In genomic region chr5:27241564-27242257, GRCh38 we compare ENCODE assay signal across 10 cellular contexts.
DNase-seq lines count a peak whose midpoint lies in the region; ATAC-seq and TF ChIP-seq lines count a peak whose summit lies in the region.
"Had no signal": no experiment of that assay in that cellular context is flagged by ENCODE, and none has a peak within 500 bp of the region (broad histone marks: within the 10 kb centered on the region; RNA-seq: fewer than 3 reads in every experiment).

No MANE protein-coding gene starts in this region.

- 12 to 17% (median 14%) methylated on average over 5 of the region's 5 CpGs for WGBS in ovary, 3 donors

- H3K9me3 ChIP-seq in skeletal muscle satellite cell (replicated peaks; ENCODE audit: low read length) (no peaks in the 10 kb centered on the region), ovary (no peaks in the 10 kb centered on the region)
- H3K9me3 ChIP-seq: right lobe of liver had no signal

- intact Hi-C loops in ovary (cut with DNase I) = no loop called here

- H3K4me2 ChIP-seq in skeletal muscle satellite cell (ENCODE audit: low read length) = peak overlapping the region; percentile 31

- no peak overlapping the region for H3K9ac ChIP-seq in skeletal muscle satellite cell (ENCODE audit: low read depth, low read length)

- no peak for TF ChIP-seq POLR2A in ovary (IDR thresholded peaks at IDR 0.05)

- ATAC-seq in GM21515 (IDR thresholded peaks at IDR 0.05; ENCODE audit: unreplicated experiment) = no peak
- ATAC-seq: right lobe of liver had no signal

- H3K4me3 ChIP-seq in skeletal muscle satellite cell (ENCODE audit: low read length) = no peak overlapping the region
- no peak overlapping the region for H3K4me3 ChIP-seq in ovary
- H3K4me3 ChIP-seq: right lobe of liver had no signal

- no peak for TF ChIP-seq CTCF in ovary (IDR thresholded peaks at IDR 0.05)

- no peaks in the 10 kb centered on the region for H3K27me3 ChIP-seq in skeletal muscle satellite cell (ENCODE audit: control insufficient read depth, insufficient read depth, low read length)
- H3K27me3 ChIP-seq in ovary = no peaks in the 10 kb centered on the region
- H3K27me3 ChIP-seq: right lobe of liver had no signal

- DNase-seq in HS-27A (ENCODE audit: low read depth) = peak; percentile 83
- peak; percentile 87 for DNase-seq in SIG-M5 (lab: John Stamatoyannopoulos, UW)
- peak; percentile 88 for DNase-seq in fibroblast of gingiva (ENCODE audit: low read depth)
- no peak for DNase-seq in ovary
- DNase-seq in anterior cingulate cortex (lab: John Stamatoyannopoulos, UW) = no peak
- DNase-seq: dermis blood vessel endothelial cell; NK-92 treated with Interleukin-12 subunit alpha and Interleukin-12 subunit beta, amount 100 ng/mL, for 24 hours; right lobe of liver had no signal

- H3K4me1 ChIP-seq in skeletal muscle satellite cell (ENCODE audit: control insufficient read depth, insufficient read depth, low read length) = peaks cover 16% of the 10 kb centered on the region
- no peaks in the 10 kb centered on the region for H3K4me1 ChIP-seq in ovary (ENCODE audit: insufficient read depth)
- H3K4me1 ChIP-seq: right lobe of liver had no signal

- H3K36me3 ChIP-seq in skeletal muscle satellite cell (ENCODE audit: insufficient read depth, low read length) = no peaks in the 10 kb centered on the region
- H3K36me3 ChIP-seq in ovary = no peaks in the 10 kb centered on the region
- H3K36me3 ChIP-seq: right lobe of liver had no signal

- TF ChIP-seq EP300 in ovary (IDR thresholded peaks at IDR 0.05) = no peak

- H3K27ac ChIP-seq in ovary = no peak overlapping the region
- H3K27ac ChIP-seq: right lobe of liver had no signal

Comparison
In these comparisons a context has a peak if more than half of its experiments do, and no peak if none do; other contexts are left out.
1. DNase-seq: peak in HS-27A (single experiment), SIG-M5 (single experiment) and fibroblast of gingiva (single experiment); none in ovary (0 of 5) and anterior cingulate cortex (0 of 58).